22 cellular contexts compared by ENCODE assay signal in the genomic region with DNA sequence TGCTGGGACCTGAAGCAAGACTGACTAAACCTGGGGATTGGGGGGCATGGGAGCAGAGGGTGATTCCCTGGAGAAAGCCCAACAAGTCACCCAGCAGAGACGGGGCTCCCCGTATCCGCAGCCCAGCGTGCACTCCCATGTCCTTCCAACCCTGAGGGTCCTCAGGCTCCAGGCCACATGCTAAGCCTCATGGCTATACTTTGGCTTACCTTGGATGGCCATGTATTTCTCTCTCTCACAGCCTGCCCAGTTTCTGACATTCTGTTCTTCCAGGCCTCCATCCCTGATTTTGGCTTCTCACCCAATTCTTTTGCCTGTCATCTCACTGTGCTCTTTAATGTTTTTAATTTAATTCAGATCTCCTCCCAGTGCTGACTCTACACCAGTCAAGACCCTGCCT.
DNase-seq lines count a peak whose midpoint lies in the region; ATAC-seq and TF ChIP-seq lines count a peak whose summit lies in the region.
"Had no signal": no experiment of that assay in that cellular context is flagged by ENCODE, and none has a peak within 500 bp of the region (broad histone marks: within the 10 kb centered on the region; RNA-seq: fewer than 3 reads in every experiment).

No MANE protein-coding gene starts in this region.

- H3K9me3 Mint-ChIP-seq in activated CD8-positive, alpha-beta memory T cell treated with anti-CD3 and anti-CD28 coated beads, Interleukin-2, amount 10 ng/mL, durations not matched to agents 7 days and 5 days (ENCODE audit: low read depth), result no peaks in the 10 kb centered on the region
- peaks cover 3% of the 10 kb centered on the region for H3K9me3 Mint-ChIP-seq in endothelial cell (ENCODE audit: unreplicated experiment)
- H3K9me3 Mint-ChIP-seq in activated CD8-positive, alpha-beta T cell treated with anti-CD3 and anti-CD28 coated beads, Interleukin-2, amount 10 ng/mL, durations not matched to agents 7 days and 5 days (ENCODE audit: insufficient read depth), result no peaks in the 10 kb centered on the region
- no peaks in the 10 kb centered on the region for H3K9me3 Mint-ChIP-seq in activated CD4-positive, alpha-beta memory T cell treated with anti-CD3 and anti-CD28 coated beads for 36 hours
- H3K9me3 Mint-ChIP-seq: CD14-positive monocyte; CD4-positive, alpha-beta memory T cell had no signal

- no peak for TF ChIP-seq CTCF in endothelial cell (IDR thresholded peaks at IDR 0.05; ENCODE audit: unreplicated experiment)

- no peaks in the 10 kb centered on the region for H3K4me1 Mint-ChIP-seq in activated CD8-positive, alpha-beta memory T cell treated with anti-CD3 and anti-CD28 coated beads, Interleukin-2, amount 10 ng/mL, durations not matched to agents 7 days and 5 days
- H3K4me1 Mint-ChIP-seq in endothelial cell (ENCODE audit: unreplicated experiment), result peaks cover 60% of the 10 kb centered on the region
- H3K4me1 Mint-ChIP-seq in activated CD8-positive, alpha-beta T cell treated with anti-CD3 and anti-CD28 coated beads, Interleukin-2, amount 10 ng/mL, durations not matched to agents 7 days and 5 days (ENCODE audit: low read depth), result no peaks in the 10 kb centered on the region
- H3K4me1 Mint-ChIP-seq in activated CD4-positive, alpha-beta memory T cell treated with anti-CD3 and anti-CD28 coated beads for 36 hours (ENCODE audit: low read depth), result no peaks in the 10 kb centered on the region
- H3K4me1 Mint-ChIP-seq: CD4-positive, alpha-beta memory T cell; CD4-positive, CD25-positive, alpha-beta regulatory T cell; CD8-positive, alpha-beta memory T cell had no signal

- ATAC-seq in activated CD8-positive, alpha-beta memory T cell treated with anti-CD3 and anti-CD28 coated beads, Interleukin-2, amount 10 ng/mL, durations not matched to agents 7 days and 5 days, result no peak
- no peak for ATAC-seq in activated CD8-positive, alpha-beta T cell treated with anti-CD3 and anti-CD28 coated beads, Interleukin-2, amount 10 ng/mL, durations not matched to agents 7 days and 5 days
- ATAC-seq: GM12878 had no signal

- H3K27ac Mint-ChIP-seq in activated CD8-positive, alpha-beta memory T cell treated with anti-CD3 and anti-CD28 coated beads, Interleukin-2, amount 10 ng/mL, durations not matched to agents 7 days and 5 days, result no peak overlapping the region
- H3K27ac Mint-ChIP-seq in endothelial cell (ENCODE audit: unreplicated experiment), result peak overlapping the region; percentile 4
- no peak overlapping the region for H3K27ac Mint-ChIP-seq in activated CD8-positive, alpha-beta T cell treated with anti-CD3 and anti-CD28 coated beads, Interleukin-2, amount 10 ng/mL, durations not matched to agents 7 days and 5 days
- H3K27ac Mint-ChIP-seq in activated CD4-positive, alpha-beta memory T cell treated with anti-CD3 and anti-CD28 coated beads for 36 hours, result no peak overlapping the region
- H3K27ac Mint-ChIP-seq: CD14-positive monocyte; CD4-positive, alpha-beta memory T cell; CD4-positive, CD25-positive, alpha-beta regulatory T cell had no signal

- H3K4me3 Mint-ChIP-seq in activated CD8-positive, alpha-beta memory T cell treated with anti-CD3 and anti-CD28 coated beads, Interleukin-2, amount 10 ng/mL, durations not matched to agents 7 days and 5 days, result no peak overlapping the region
- H3K4me3 Mint-ChIP-seq in endothelial cell (ENCODE audit: unreplicated experiment), result no peak overlapping the region
- H3K4me3 Mint-ChIP-seq in activated CD8-positive, alpha-beta T cell treated with anti-CD3 and anti-CD28 coated beads, Interleukin-2, amount 10 ng/mL, durations not matched to agents 7 days and 5 days, result no peak overlapping the region
- no peak overlapping the region for H3K4me3 Mint-ChIP-seq in activated CD4-positive, alpha-beta memory T cell treated with anti-CD3 and anti-CD28 coated beads for 36 hours
- H3K4me3 Mint-ChIP-seq: CD14-positive monocyte; CD4-positive, alpha-beta memory T cell; CD8-positive, alpha-beta memory T cell had no signal

- no peaks in the 10 kb centered on the region for H3K36me3 Mint-ChIP-seq in activated CD8-positive, alpha-beta memory T cell treated with anti-CD3 and anti-CD28 coated beads, Interleukin-2, amount 10 ng/mL, durations not matched to agents 7 days and 5 days
- peaks cover 85% of the 10 kb centered on the region for H3K36me3 Mint-ChIP-seq in endothelial cell (ENCODE audit: low read depth, unreplicated experiment)
- no peaks in the 10 kb centered on the region for H3K36me3 Mint-ChIP-seq in activated CD8-positive, alpha-beta T cell treated with anti-CD3 and anti-CD28 coated beads, Interleukin-2, amount 10 ng/mL, durations not matched to agents 7 days and 5 days (ENCODE audit: low read depth)
- no peaks in the 10 kb centered on the region for H3K36me3 Mint-ChIP-seq in activated CD4-positive, alpha-beta memory T cell treated with anti-CD3 and anti-CD28 coated beads for 36 hours
- H3K36me3 Mint-ChIP-seq: CD14-positive monocyte; CD4-positive, alpha-beta memory T cell; CD4-positive, CD25-positive, alpha-beta regulatory T cell; CD8-positive, alpha-beta memory T cell had no signal

- H3K27me3 Mint-ChIP-seq in activated CD8-positive, alpha-beta memory T cell treated with anti-CD3 and anti-CD28 coated beads, Interleukin-2, amount 10 ng/mL, durations not matched to agents 7 days and 5 days, result peaks cover 12% of the 10 kb centered on the region
- H3K27me3 Mint-ChIP-seq in endothelial cell (ENCODE audit: unreplicated experiment), result peaks cover 32% of the 10 kb centered on the region
- H3K27me3 Mint-ChIP-seq in activated CD8-positive, alpha-beta T cell treated with anti-CD3 and anti-CD28 coated beads, Interleukin-2, amount 10 ng/mL, durations not matched to agents 7 days and 5 days (ENCODE audit: low read depth), result peaks cover 3% of the 10 kb centered on the region
- peaks cover 2% of the 10 kb centered on the region for H3K27me3 Mint-ChIP-seq in activated CD4-positive, alpha-beta memory T cell treated with anti-CD3 and anti-CD28 coated beads for 36 hours

- POLR2A ChIA-PET in activated CD8-positive, alpha-beta T cell treated with anti-CD3 and anti-CD28 coated beads, Interleukin-2, amount 10 ng/mL, durations not matched to agents 7 days and 5 days (lab: Charles Lee), result no interaction called here
- POLR2A ChIA-PET in activated CD4-positive, alpha-beta memory T cell treated with anti-CD3 and anti-CD28 coated beads for 36 hours (lab: Charles Lee), result no interaction called here

- DNase-seq in activated CD8-positive, alpha-beta memory T cell treated with anti-CD3 and anti-CD28 coated beads, Interleukin-2, amount 10 ng/mL, durations not matched to agents 7 days and 5 days, result peak; percentile 23
- DNase-seq in activated CD8-positive, alpha-beta memory T cell treated with anti-CD3 and anti-CD28 coated beads, Interleukin-2, amount 50 U/mL, for 4 hours, result no peak
- DNase-seq in endothelial cell (ENCODE audit: low spot score), result no peak
- no peak for DNase-seq in activated CD8-positive, alpha-beta T cell treated with anti-CD3 and anti-CD28 coated beads, Interleukin-2, amount 10 ng/mL, durations not matched to agents 7 days and 5 days
- no peak for DNase-seq in activated CD4-positive, alpha-beta memory T cell treated with anti-CD3 and anti-CD28 coated beads for 36 hours
- DNase-seq: 8988T; ACHN; BE2C; C1 segment of cervical spinal cord; CD4-positive, alpha-beta memory T cell; CD4-positive, CD25-positive, alpha-beta regulatory T cell; CD8-positive, alpha-beta memory T cell; COR-L47; DMS 273 treated with DMSO at 0.1 percent for 48 hours; DMS153; DMS53; DMS79; DND-41; EL; GDM1 had no signal

- intact Hi-C loops in activated CD4-positive, alpha-beta memory T cell treated with anti-CD3 and anti-CD28 coated beads for 36 hours (cut with micrococcal nuclease), result no loop called here

- CTCF ChIA-PET in activated CD8-positive, alpha-beta memory T cell treated with anti-CD3 and anti-CD28 coated beads, Interleukin-2, amount 10 ng/mL, durations not matched to agents 7 days and 5 days (lab: Charles Lee), result no interaction called here
- CTCF ChIA-PET in activated CD8-positive, alpha-beta T cell treated with anti-CD3 and anti-CD28 coated beads, Interleukin-2, amount 10 ng/mL, durations not matched to agents 7 days and 5 days (lab: Charles Lee), result no interaction called here
- CTCF ChIA-PET in activated CD4-positive, alpha-beta memory T cell treated with anti-CD3 and anti-CD28 coated beads for 36 hours (lab: Charles Lee), result no interaction called here
